2 cellular contexts compared by ENCODE assay signal in genomic region chr13:108676620-108677019, GRCh38.
TF ChIP-seq lines count a peak whose summit lies in the region.

No MANE protein-coding gene starts in this region.

TF ChIP-seq in WTC11, 78 proteins besides CTCF, POLR2A, EP300 and RAD21 (continued from another document):
- TF ChIP-seq PREB (CRISPR knock-in tag; IDR thresholded peaks at IDR 0.05; ENCODE audit: borderline replicate concordance): no peak
- no peak for TF ChIP-seq HMGXB4 (CRISPR knock-in tag; IDR thresholded peaks at IDR 0.05)
- no peak for TF ChIP-seq GABPB1 (CRISPR knock-in tag; IDR thresholded peaks at IDR 0.05)
- TF ChIP-seq ERG (CRISPR knock-in tag; IDR thresholded peaks at IDR 0.05): no peak
- no peak for TF ChIP-seq NR2C2 (CRISPR knock-in tag; IDR thresholded peaks at IDR 0.05)
- no peak for TF ChIP-seq NR1H2 (CRISPR knock-in tag; IDR thresholded peaks at IDR 0.05)
- TF ChIP-seq ZNF671 (CRISPR knock-in tag; IDR thresholded peaks at IDR 0.05): no peak

TF ChIP-seq in H1, 55 proteins besides CTCF, POLR2A, EP300 and RAD21 (continued from another document):
- TF ChIP-seq GABPA (IDR thresholded peaks at IDR 0.05; ENCODE audit: borderline replicate concordance, insufficient read depth, low read length) (no peak), SUZ12 (IDR thresholded peaks at IDR 0.05; ENCODE audit: low read length) (no peak), SRF (IDR thresholded peaks at IDR 0.05; ENCODE audit: low read depth, low read length) (no peak), CBX5 (IDR thresholded peaks at IDR 0.05; ENCODE audit: low read depth, low read length) (no peak), SIRT6 (IDR thresholded peaks at IDR 0.05; ENCODE audit: low read length) (no peak), RBBP5 (IDR thresholded peaks at IDR 0.05; ENCODE audit: borderline replicate concordance, low read depth, low read length) (no peak), MAFK (IDR thresholded peaks at IDR 0.05; ENCODE audit: low read depth, low read length) (no peak), NRF1 (IDR thresholded peaks at IDR 0.05; ENCODE audit: low read depth, low read length) (no peak), TCF12 (IDR thresholded peaks at IDR 0.05; ENCODE audit: low read depth, low read length) (no peak), CEBPB (IDR thresholded peaks at IDR 0.05; ENCODE audit: low read depth, low read length) (no peak), EZH2 (IDR thresholded peaks at IDR 0.05; ENCODE audit: low read depth, low read length, severe bottlenecking) (no peak), PHF8 (conservative IDR thresholded peaks at IDR 0.05; ENCODE audit: low read depth, low read length) (no peak)
